13 cellular contexts compared by ENCODE assay signal in genomic region chr5:123429221-123429954, GRCh38. TPM values are rescaled to one million over a fixed set of nuclear protein-coding genes. Genes with fewer than 3 reads are reported as not detected.
DNase-seq lines count a peak whose midpoint lies in the region; ATAC-seq, FAIRE-seq and TF ChIP-seq lines count a peak whose summit lies in the region.
"Had no signal": no experiment of that assay in that cellular context is flagged by ENCODE, and none has a peak within 500 bp of the region (broad histone marks: within the 10 kb centered on the region; RNA-seq: fewer than 3 reads in every experiment).

No MANE protein-coding gene starts in this region.

- peaks cover 2% of the 10 kb centered on the region for H3K4me1 ChIP-seq in astrocyte (ENCODE audit: insufficient read depth, low read length)
- peaks cover 2 to 23% (median 18%) of the 10 kb centered on the region in 4 donors for H3K4me1 ChIP-seq in liver (ENCODE audit: control insufficient read depth in 4 of 4, insufficient read depth in 4 of 4, low read length in 3 of 4)
- H3K4me1 ChIP-seq in upper lobe of right lung: no peaks in the 10 kb centered on the region
- H3K4me1 ChIP-seq: SJSA1, thyroid gland had no signal

- peak overlapping the region; percentile 2 for H3K4me3 Mint-ChIP-seq in natural killer cell treated with Interleukin-12 subunit alpha and Interleukin-12 subunit beta and Interleukin-15 and Interleukin-18, amount 100 ng/mL, for 72 hours
- H3K4me3 Mint-ChIP-seq in natural killer cell (no peak overlapping the region), astrocyte (ENCODE audit: unreplicated experiment) (no peak overlapping the region)

- no peak for TF ChIP-seq CTCF in natural killer cell (IDR thresholded peaks at IDR 0.05)
- TF ChIP-seq CTCF in astrocyte (IDR thresholded peaks at IDR 0.05; ENCODE audit: insufficient read depth, low read depth, low read length): no peak
- no peak for TF ChIP-seq CTCF in liver (IDR thresholded peaks at IDR 0.05; ENCODE audit: low read depth, low read length, missing input control)
- no peak for TF ChIP-seq CTCF in upper lobe of right lung (IDR thresholded peaks at IDR 0.05)

- peak overlapping the region; percentile 50 to 85 for H3K27ac Mint-ChIP-seq in natural killer cell treated with Interleukin-12 subunit alpha and Interleukin-12 subunit beta and Interleukin-15 and Interleukin-18, amount 100 ng/mL, for 72 hours
- no peak overlapping the region for H3K27ac Mint-ChIP-seq in natural killer cell
- peak overlapping the region; percentile 96 for H3K27ac Mint-ChIP-seq in astrocyte (ENCODE audit: unreplicated experiment)

- H3K9ac ChIP-seq in astrocyte (ENCODE audit: low read length) (no peak overlapping the region), liver (ENCODE audit: low read depth in 1 of 2, low read length in 2 of 2) (no peak overlapping the region)

- peaks cover 10 to 13% of the 10 kb centered on the region in 2 donors for H3K27me3 Mint-ChIP-seq in natural killer cell treated with Interleukin-12 subunit alpha and Interleukin-12 subunit beta and Interleukin-15 and Interleukin-18, amount 100 ng/mL, for 72 hours
- H3K27me3 Mint-ChIP-seq in natural killer cell (ENCODE audit: low read depth in 2 of 2): peaks cover 0 to 4% of the 10 kb centered on the region in 2 donors
- no peaks in the 10 kb centered on the region for H3K27me3 Mint-ChIP-seq in astrocyte (ENCODE audit: low read depth, unreplicated experiment)

- H3K9me3 ChIP-seq in astrocyte (ENCODE audit: insufficient read depth, low read depth, low read length) (no peaks in the 10 kb centered on the region), liver (ENCODE audit: control insufficient read depth in 4 of 4, low read length in 3 of 4) (no peaks in the 10 kb centered on the region), upper lobe of right lung (no peaks in the 10 kb centered on the region)
- H3K9me3 ChIP-seq: SJSA1, thyroid gland had no signal

- no peaks in the 10 kb centered on the region for H3K9me3 Mint-ChIP-seq in natural killer cell treated with Interleukin-12 subunit alpha and Interleukin-12 subunit beta and Interleukin-15 and Interleukin-18, amount 100 ng/mL, for 72 hours
- H3K9me3 Mint-ChIP-seq in natural killer cell (no peaks in the 10 kb centered on the region), astrocyte (ENCODE audit: unreplicated experiment) (no peaks in the 10 kb centered on the region)

- DNase-seq in natural killer cell treated with Interleukin-12 subunit alpha and Interleukin-12 subunit beta and Interleukin-15 and Interleukin-18, amount 100 ng/mL, for 72 hours (ENCODE audit: low spot score): no peak
- no peak for DNase-seq in natural killer cell
- no peak for DNase-seq in astrocyte (ENCODE audit: low read depth)
- DNase-seq in activated T-cell treated with anti-CD3 and anti-CD28 coated beads, Interleukin-2, amount 50 U/mL, for 48 hours: no peak
- no peak for DNase-seq in activated effector memory CD4-positive, alpha-beta T cell treated with Interleukin-2 at 50 U/mL for 16 hours
- DNase-seq in upper lobe of right lung: no peak
- DNase-seq: cortex of kidney, DMS79 treated with DMSO at 0.1 percent for 48 hours, posterior cingulate gyrus, thyroid gland had no signal

- WGBS in liver: 39% methylated on average over 3 of the region's 3 CpGs

- H2AFZ ChIP-seq in astrocyte (ENCODE audit: low read depth, low read length): no peak overlapping the region

- H3K27me3 ChIP-seq in astrocyte (ENCODE audit: insufficient read depth, low read length) (no peaks in the 10 kb centered on the region), liver (ENCODE audit: control insufficient read depth in 4 of 4, insufficient read depth in 4 of 4, low read length in 3 of 4) (no peaks in the 10 kb centered on the region), upper lobe of right lung (no peaks in the 10 kb centered on the region)
- H3K27me3 ChIP-seq: SJSA1, thyroid gland had no signal

- ATAC-seq in natural killer cell treated with Interleukin-12 subunit alpha and Interleukin-12 subunit beta and Interleukin-15 and Interleukin-18, amount 100 ng/mL, for 72 hours: peak; percentile 41 to 47
- no peak for ATAC-seq in natural killer cell
- no peak for ATAC-seq in HG02973 (IDR thresholded peaks at IDR 0.05; ENCODE audit: unreplicated experiment)
- ATAC-seq in upper lobe of right lung: no peak

- TF ChIP-seq RAD21 in liver (IDR thresholded peaks at IDR 0.05): no peak

- H3K36me3 Mint-ChIP-seq in natural killer cell treated with Interleukin-12 subunit alpha and Interleukin-12 subunit beta and Interleukin-15 and Interleukin-18, amount 100 ng/mL, for 72 hours: no peaks in the 10 kb centered on the region
- H3K36me3 Mint-ChIP-seq in natural killer cell (no peaks in the 10 kb centered on the region), astrocyte (ENCODE audit: low read depth, unreplicated experiment) (no peaks in the 10 kb centered on the region)

- H3K36me3 ChIP-seq in astrocyte (ENCODE audit: insufficient read depth, low read length) (no peaks in the 10 kb centered on the region), liver (ENCODE audit: control insufficient read depth in 4 of 4, insufficient read depth in 3 of 4, low read depth in 1 of 4, low read length in 3 of 4) (no peaks in the 10 kb centered on the region), upper lobe of right lung (no peaks in the 10 kb centered on the region)
- H3K36me3 ChIP-seq: SJSA1, thyroid gland had no signal

- no peak overlapping the region for H3K4me2 ChIP-seq in astrocyte (ENCODE audit: low read length)

- H3K4me1 Mint-ChIP-seq in natural killer cell treated with Interleukin-12 subunit alpha and Interleukin-12 subunit beta and Interleukin-15 and Interleukin-18, amount 100 ng/mL, for 72 hours (ENCODE audit: low read depth in 2 of 2): peaks cover 2 to 15% of the 10 kb centered on the region in 2 donors
- H3K4me1 Mint-ChIP-seq in natural killer cell: peaks cover 0 to 2% of the 10 kb centered on the region in 2 donors
- H3K4me1 Mint-ChIP-seq in astrocyte (ENCODE audit: low read depth, unreplicated experiment): peaks cover 9% of the 10 kb centered on the region

- intact Hi-C loops in natural killer cell (cut with micrococcal nuclease): no loop called here
- intact Hi-C loops in upper lobe of right lung (cut with DNase I): no loop called here

- no peak overlapping the region for H3K27ac ChIP-seq in astrocyte (ENCODE audit: low read depth, low read length)
- peak overlapping the region; percentile 44 to 70 for H3K27ac ChIP-seq in liver (ENCODE audit: low read depth in 1 of 2, low read length in 2 of 2)
- no peak overlapping the region for H3K27ac ChIP-seq in upper lobe of right lung
- H3K27ac ChIP-seq: SJSA1, thyroid gland had no signal

- no peak for FAIRE-seq in astrocyte (lab: Jason Lieb, UNC)

- no peaks in the 10 kb centered on the region for H4K20me1 ChIP-seq in astrocyte (ENCODE audit: insufficient read depth, low read length)

- H3K4me3 ChIP-seq in astrocyte (ENCODE audit: insufficient read depth, low read depth, low read length) (no peak overlapping the region), liver (ENCODE audit: low read depth in 1 of 3, low read length in 3 of 3) (no peak overlapping the region), upper lobe of right lung (no peak overlapping the region)
- H3K4me3 ChIP-seq: SJSA1, thyroid gland had no signal

- H3K79me2 ChIP-seq in astrocyte (ENCODE audit: insufficient read depth, low read length): no peaks in the 10 kb centered on the region

TF ChIP-seq in liver, 16 proteins besides CTCF, POLR2A, EP300 and RAD21:
- TF ChIP-seq HNF4A (conservative IDR thresholded peaks at IDR 0.05) (peak; percentile 17 to 58), GABPA (IDR thresholded peaks at IDR 0.05 in 1 of 2, conservative IDR thresholded peaks at IDR 0.05 in 1 of 2) (no peak), SP1 (IDR thresholded peaks at IDR 0.05) (peak; percentile 1)
- TF ChIP-seq, protein P1, sequence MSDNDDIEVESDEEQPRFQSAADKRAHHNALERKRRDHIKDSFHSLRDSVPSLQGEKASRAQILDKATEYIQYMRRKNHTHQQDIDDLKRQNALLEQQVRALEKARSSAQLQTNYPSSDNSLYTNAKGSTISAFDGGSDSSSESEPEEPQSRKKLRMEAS (IDR thresholded peaks at IDR 0.05): no peak
TF ChIP-seq in liver: peak in this region for 2.

RNA-seq across cellular contexts. Expression of gene CEP120, which starts 6.2 kb away (rescaled TPM):
- 10 to 100 TPM; 35.8 to 41.0 TPM for total RNA-seq in natural killer cell treated with Interleukin-12 subunit alpha and Interleukin-12 subunit beta and Interleukin-15 and Interleukin-18, amount 100 ng/mL, for 72 hours
- total RNA-seq in natural killer cell (10 to 100 TPM; 51.2 to 58.9 (median 54.6) TPM), astrocyte (15.5 and 19.0 TPM in 2 replicates), liver (10 to 100 TPM; 11.0 TPM), upper lobe of right lung (19.5 TPM)
- polyA plus RNA-seq in liver: 1 to 10 TPM; 2.1 to 2.4 TPM

Comparison
In these comparisons a context has a peak if more than half of its experiments do, and no peak if none do; other contexts are left out.
1. ATAC-seq: peak in natural killer cell treated with Interleukin-12 subunit alpha and Interleukin-12 subunit beta and Interleukin-15 and Interleukin-18, amount 100 ng/mL, for 72 hours (2 of 2); none in natural killer cell (0 of 3), HG02973 (single experiment) and upper lobe of right lung (single experiment).
2. H3K27ac Mint-ChIP-seq: peak in natural killer cell treated with Interleukin-12 subunit alpha and Interleukin-12 subunit beta and Interleukin-15 and Interleukin-18, amount 100 ng/mL, for 72 hours (2 of 2) and astrocyte (single experiment); none in natural killer cell (0 of 2).
3. H3K27ac ChIP-seq: peak in liver (2 of 2); none in astrocyte (single experiment) and upper lobe of right lung (single experiment).